8 cellular contexts compared by ENCODE assay signal in genomic region chr12:108690191-108690518, GRCh38. TPM values are rescaled to one million over a fixed set of nuclear protein-coding genes. Genes with fewer than 3 reads are reported as not detected.
DNase-seq lines count a peak whose midpoint lies in the region; ATAC-seq and TF ChIP-seq lines count a peak whose summit lies in the region.

No MANE protein-coding gene starts in this region.

- no peak for TF ChIP-seq CTCF in breast epithelium (IDR thresholded peaks at IDR 0.05)

- H3K27me3 ChIP-seq in breast epithelium: no peaks in the 10 kb centered on the region

- H3K27ac ChIP-seq in breast epithelium: peak overlapping the region; percentile 97 to 99

- H3K36me3 Mint-ChIP-seq in stimulated activated naive CD8-positive, alpha-beta T cell treated with anti-CD3 and anti-CD28 coated beads, Interleukin-15, Interleukin-2, amounts not matched to agents 100 ng/mL and 50 ng/mL, for 24 hours (ENCODE audit: low read depth): peaks cover 2% of the 10 kb centered on the region
- H3K36me3 Mint-ChIP-seq in naive thymus-derived CD8-positive, alpha-beta T cell: no peaks in the 10 kb centered on the region

- H3K4me1 Mint-ChIP-seq in stimulated activated naive CD8-positive, alpha-beta T cell treated with anti-CD3 and anti-CD28 coated beads, Interleukin-15, Interleukin-2, amounts not matched to agents 100 ng/mL and 50 ng/mL, for 24 hours (ENCODE audit: low read depth): peaks cover 82% of the 10 kb centered on the region
- peaks cover 22 to 58% (median 52%) of the 10 kb centered on the region in 4 donors for H3K4me1 Mint-ChIP-seq in naive thymus-derived CD8-positive, alpha-beta T cell

- POLR2A ChIA-PET in naive thymus-derived CD8-positive, alpha-beta T cell (lab: Charles Lee): interaction anchor here (0.7 to 1.4 kb wide), 2 partner anchors 57 to 128 kb away, joined by 3 read pairs; partner anchors contain the start of genes ISCU and SELPLG

- TF ChIP-seq POLR2A in breast epithelium (IDR thresholded peaks at IDR 0.05): no peak

- H3K4me1 ChIP-seq in breast epithelium: peaks cover 13 to 38% of the 10 kb centered on the region in 2 donors

- H3K9me3 Mint-ChIP-seq in stimulated activated naive CD8-positive, alpha-beta T cell treated with anti-CD3 and anti-CD28 coated beads, Interleukin-15, Interleukin-2, amounts not matched to agents 100 ng/mL and 50 ng/mL, for 24 hours: peaks cover 2% of the 10 kb centered on the region
- no peaks in the 10 kb centered on the region for H3K9me3 Mint-ChIP-seq in naive thymus-derived CD8-positive, alpha-beta T cell

- H3K4me3 Mint-ChIP-seq in stimulated activated naive CD8-positive, alpha-beta T cell treated with anti-CD3 and anti-CD28 coated beads, Interleukin-15, Interleukin-2, amounts not matched to agents 100 ng/mL and 50 ng/mL, for 24 hours: peak overlapping the region; percentile 73
- H3K4me3 Mint-ChIP-seq in naive thymus-derived CD8-positive, alpha-beta T cell: peak overlapping the region in 9 of 10 donors; percentile 25 to 76 (median 67)

- no peaks in the 10 kb centered on the region for H3K36me3 ChIP-seq in breast epithelium

- no peak for DNase-seq in stimulated activated naive CD8-positive, alpha-beta T cell treated with anti-CD3 and anti-CD28 coated beads, Interleukin-15, Interleukin-2, amounts not matched to agents 100 U/mL and 50 U/mL, for 24 hours
- no peak for DNase-seq in breast epithelium (ENCODE audit: low spot score in 2 of 2)
- no peak for DNase-seq in naive thymus-derived CD8-positive, alpha-beta T cell
- DNase-seq in medulla oblongata (ENCODE audit: extremely low spot score): no peak

- no peak overlapping the region for H3K4me3 ChIP-seq in breast epithelium

- ATAC-seq in stimulated activated naive CD8-positive, alpha-beta T cell treated with anti-CD3 and anti-CD28 coated beads, Interleukin-15, Interleukin-2, amounts not matched to agents 100 U/mL and 50 U/mL, for 24 hours: no peak
- peak in 1 of 2 donors; percentile 7 for ATAC-seq in naive thymus-derived CD8-positive, alpha-beta T cell
- no peak for ATAC-seq in HG02571 (IDR thresholded peaks at IDR 0.05; ENCODE audit: unreplicated experiment)
- ATAC-seq in HG02840 (IDR thresholded peaks at IDR 0.05; ENCODE audit: low FRiP score, unreplicated experiment): no peak
- no peak for ATAC-seq in HG03457 (IDR thresholded peaks at IDR 0.05; ENCODE audit: unreplicated experiment)

- H3K27me3 Mint-ChIP-seq in stimulated activated naive CD8-positive, alpha-beta T cell treated with anti-CD3 and anti-CD28 coated beads, Interleukin-15, Interleukin-2, amounts not matched to agents 100 ng/mL and 50 ng/mL, for 24 hours: no peaks in the 10 kb centered on the region
- H3K27me3 Mint-ChIP-seq in naive thymus-derived CD8-positive, alpha-beta T cell: no peaks in the 10 kb centered on the region

- H3K9me3 ChIP-seq in breast epithelium: no peaks in the 10 kb centered on the region

- peak overlapping the region; percentile 99 for H3K27ac Mint-ChIP-seq in stimulated activated naive CD8-positive, alpha-beta T cell treated with anti-CD3 and anti-CD28 coated beads, Interleukin-15, Interleukin-2, amounts not matched to agents 100 ng/mL and 50 ng/mL, for 24 hours
- H3K27ac Mint-ChIP-seq in naive thymus-derived CD8-positive, alpha-beta T cell: peak overlapping the region in 9 of 10 donors; percentile 2 to 60 (median 28)

- intact Hi-C loops in breast epithelium (cut with DNase I; ENCODE audit: low total_unique reads): no loop called here

RNA-seq across cellular contexts. Expression of gene CORO1C, which starts 41.2 kb away (rescaled TPM):
- total RNA-seq in breast epithelium: 100 to 1,000 TPM; 121 to 155 (median 149) TPM
- 10 to 100 TPM in 1 of 2 experiments, 1 to 10 TPM in 1; 5.5 to 10.3 TPM for total RNA-seq in naive thymus-derived CD8-positive, alpha-beta T cell
- 10 to 100 TPM in 1 of 3 donors, 1 to 10 TPM in 2; 5.0 to 13.1 (median 6.5) TPM for polyA plus RNA-seq in naive thymus-derived CD8-positive, alpha-beta T cell

RNA-seq across cellular contexts. Expression of gene SELPLG, which starts 56.5 kb away (rescaled TPM):
- 10 to 100 TPM in 1 of 3 donors, 1 to 10 TPM in 2; 5.2 to 16.6 (median 6.7) TPM for total RNA-seq in breast epithelium
- 100 to 1,000 TPM; 157 to 163 TPM for total RNA-seq in naive thymus-derived CD8-positive, alpha-beta T cell
- 100 to 1,000 TPM; 453 to 720 (median 520) TPM for polyA plus RNA-seq in naive thymus-derived CD8-positive, alpha-beta T cell

Comparison
In these comparisons a context has a peak if more than half of its experiments do, and no peak if none do; other contexts are left out.
1. RNA of gene CORO1C, which starts 41.2 kb away (total RNA-seq): 121 to 155 TPM in breast epithelium; 5.5 to 10.3 TPM in naive thymus-derived CD8-positive, alpha-beta T cell; every median in the first group is over 10 times any median in the second.
2. RNA of gene SELPLG, which starts 56.5 kb away (total RNA-seq): 157 to 163 TPM in naive thymus-derived CD8-positive, alpha-beta T cell; 5.2 to 16.6 TPM in breast epithelium; every median in the first group is over 4 times any median in the second.